ENCODE assay signal across 11 cellular contexts in genomic region chr6:138286698-138287097, GRCh38.
DNase-seq lines count a peak whose midpoint lies in the region; ATAC-seq, FAIRE-seq and TF ChIP-seq lines count a peak whose summit lies in the region.
"Had no signal": no experiment of that assay in that cellular context is flagged by ENCODE, and none has a peak within 500 bp of the region (broad histone marks: within the 10 kb centered on the region; RNA-seq: fewer than 3 reads in every experiment).

No MANE protein-coding gene starts in this region.

- BruUV-seq in HepG2 (replicated peaks; lab: Mats Ljungman, UMichigan), result no TSS peak

- H3K36me3 ChIP-seq in HepG2 (replicated peaks in 1 of 2; ENCODE audit: control insufficient read depth in 1 of 2, insufficient read depth in 2 of 2, low read length in 2 of 2) (no peaks in the 10 kb centered on the region), right lobe of liver (no peaks in the 10 kb centered on the region), neuronal stem cell (replicated peaks in 1 of 2; ENCODE audit: control insufficient read depth in 2 of 2, insufficient read depth in 2 of 2, low read length in 2 of 2) (peaks cover 0 to 2% of the 10 kb centered on the region in 2 donors)
- H3K36me3 ChIP-seq: BLaER1 had no signal

- 87% methylated on average over 17 of the region's 17 CpGs for WGBS in HepG2 (ENCODE audit: low lambda C conversion rate)
- 91% methylated on average over 10 of the region's 17 CpGs for WGBS in right lobe of liver (ENCODE audit: insufficient coverage, low coverage, low lambda C conversion rate, missing lambda C conversion rate)
- no CpG with 5 or more reads among the region's 17 CpGs for WGBS in neuronal stem cell (ENCODE audit: extremely low coverage in 2 of 2, insufficient read length in 2 of 2, insufficient replicate concordance in 1 of 2), 2 donors

- H3K23ac ChIP-seq in neuronal stem cell (ENCODE audit: low read depth, low read length, poor library complexity), result no peak overlapping the region

- H2BK120ac ChIP-seq in neuronal stem cell (ENCODE audit: low read depth, low read length), result no peak overlapping the region

- no peaks in the 10 kb centered on the region for H3K27me3 ChIP-seq in HepG2 (ENCODE audit: control insufficient read depth in 1 of 2, insufficient read depth in 2 of 2, low read length in 2 of 2)
- no peaks in the 10 kb centered on the region for H3K27me3 ChIP-seq in right lobe of liver
- H3K27me3 ChIP-seq in neuronal stem cell (ENCODE audit: control insufficient read depth in 3 of 3, insufficient read depth in 3 of 3, low read depth in 1 of 3, low read length in 3 of 3), result peaks cover 0 to 4% (median 0%) of the 10 kb centered on the region in 3 experiments
- no peaks in the 10 kb centered on the region for H3K27me3 ChIP-seq in dorsolateral prefrontal cortex
- H3K27me3 ChIP-seq: BLaER1 had no signal

- no peak overlapping the region for H3K4ac ChIP-seq in neuronal stem cell (ENCODE audit: low read length)

- ATAC-seq in HepG2, result peak; percentile 15
- ATAC-seq in right lobe of liver, result no peak
- no peak for ATAC-seq in HG03095 (IDR thresholded peaks at IDR 0.05; ENCODE audit: unreplicated experiment)

- H3K9me3 ChIP-seq in HepG2 (ENCODE audit: low read length) (no peaks in the 10 kb centered on the region), right lobe of liver (no peaks in the 10 kb centered on the region), neuronal stem cell (replicated peaks in 1 of 2; ENCODE audit: control insufficient read depth in 2 of 2, insufficient read depth in 1 of 2, low read depth in 1 of 2, low read length in 2 of 2) (no peaks in the 10 kb centered on the region)
- H3K9me3 ChIP-seq: BLaER1 had no signal

- H3K79me2 ChIP-seq in HepG2 (ENCODE audit: insufficient read depth, low read length), result no peaks in the 10 kb centered on the region

- TF ChIP-seq RAD21 in HepG2 (CRISPR knock-in tag; IDR thresholded peaks at IDR 0.05), result no peak

- H3K79me1 ChIP-seq in neuronal stem cell (ENCODE audit: low read depth, low read length), result no peaks in the 10 kb centered on the region

- H2BK5ac ChIP-seq in neuronal stem cell (ENCODE audit: low read length), result no peak overlapping the region

- POLR2A ChIA-PET in HepG2 (lab: Yijun Ruan, JAX), result no interaction called here

- H2AFZ ChIP-seq in HepG2 (ENCODE audit: low read length), result no peak overlapping the region
- no peak overlapping the region for H2AFZ ChIP-seq in neuronal stem cell (ENCODE audit: low read length)

- no peak for FAIRE-seq in HepG2 (lab: Jason Lieb, UNC)

- H4K20me1 ChIP-seq in HepG2 (ENCODE audit: insufficient read depth, low read length), result no peaks in the 10 kb centered on the region
- H4K20me1 ChIP-seq: BLaER1 had no signal

- H3K4me3 ChIP-seq in HepG2 (replicated peaks in 1 of 3; ENCODE audit: insufficient read depth in 1 of 3, low read depth in 2 of 3, low read length in 3 of 3) (no peak overlapping the region), right lobe of liver (no peak overlapping the region), neuronal stem cell (ENCODE audit: low read length in 2 of 2) (no peak overlapping the region), dorsolateral prefrontal cortex (no peak overlapping the region)
- H3K4me3 ChIP-seq: BLaER1 had no signal

- H3K14ac ChIP-seq in neuronal stem cell (ENCODE audit: low read length), result no peak overlapping the region

- H3K4me2 ChIP-seq in HepG2 (ENCODE audit: low read depth, low read length), result no peak overlapping the region
- H3K4me2 ChIP-seq in neuronal stem cell (ENCODE audit: insufficient read depth, low read length, poor library complexity, severe bottlenecking), result no peak overlapping the region
- H3K4me2 ChIP-seq: BLaER1 had no signal

- TF ChIP-seq EP300 in HepG2 (IDR thresholded peaks at IDR 0.05; ENCODE audit: low read depth in 2 of 2, low read length in 2 of 2) (no peak), HepG2 (CRISPR knock-in tag; IDR thresholded peaks at IDR 0.05; ENCODE audit: borderline replicate concordance) (no peak)

- H4K8ac ChIP-seq in neuronal stem cell (ENCODE audit: low read depth, low read length), result no peak overlapping the region

- H3K4me1 ChIP-seq in HepG2 (ENCODE audit: insufficient read depth, low read length) (0 out of 2 replicates have a peak, but pooled peaks cover 5% of the 10 kb centered on the region), right lobe of liver (peaks cover 0 to 13% (median 0%) of the 10 kb centered on the region in 4 donors), neuronal stem cell (ENCODE audit: control insufficient read depth in 2 of 2, insufficient read depth in 1 of 2, low read depth in 1 of 2, low read length in 2 of 2) (peaks cover 0 to 2% of the 10 kb centered on the region in 2 donors)
- H3K4me1 ChIP-seq: BLaER1 had no signal

- peak overlapping the region; percentile 81 for H2AK5ac ChIP-seq in neuronal stem cell (ENCODE audit: low read depth, low read length)

- no peak overlapping the region for H3K9ac ChIP-seq in HepG2 (ENCODE audit: insufficient read depth, low read depth, low read length)
- H3K9ac ChIP-seq in neuronal stem cell (ENCODE audit: low read depth, low read length, poor library complexity), result no peak overlapping the region
- H3K9ac ChIP-seq: BLaER1 had no signal

- no peak overlapping the region for H4K91ac ChIP-seq in neuronal stem cell (ENCODE audit: low read depth, low read length, poor library complexity)

- H2BK15ac ChIP-seq in neuronal stem cell (ENCODE audit: low read length), result peak overlapping the region; percentile 16

- in situ Hi-C loops in HepG2 (cut with HindIII; ENCODE audit: extremely low pct_ligation_motif_present, low pct_unique_long_range_greater_than_20kb), result loop anchor here (5.0 to 25.0 kb wide), 2 partner anchors 169 to 301 kb away; no protein-coding TSS in a partner anchor

- no peak for TF ChIP-seq CTCF in HepG2 (CRISPR knock-in tag; IDR thresholded peaks at IDR 0.05)
- no peak for TF ChIP-seq CTCF in right lobe of liver (IDR thresholded peaks at IDR 0.05)
- TF ChIP-seq CTCF in dorsolateral prefrontal cortex (IDR thresholded peaks at IDR 0.05 in 54 of 56, conservative IDR thresholded peaks at IDR 0.05 in 2 of 56; ENCODE audit: low read depth in 1 of 56, partially characterized antibody in 56 of 56), result no peak

- intact Hi-C loops in HepG2 (cut with micrococcal nuclease; ENCODE audit: unreplicated experiment) (loop anchor here (1.0 to 5.0 kb wide), 4 partner anchors 118 to 284 kb away; partner anchors contain the start of gene HEBP2), right lobe of liver (cut with DNase I) (loop anchor here (5.0 to 10.0 kb wide), 2 partner anchors 169 to 172 kb away; no protein-coding TSS in a partner anchor), dorsolateral prefrontal cortex (cut with DNase I) (loop anchor here in 1 of 2 donors (10.0 kb wide), 1 partner anchor 282 kb away; no protein-coding TSS in a partner anchor)

- H3K18ac ChIP-seq in neuronal stem cell (ENCODE audit: low read length), result no peak overlapping the region

- no peak for TF ChIP-seq POLR2A in HepG2 (IDR thresholded peaks at IDR 0.05; ENCODE audit: insufficient read depth in 1 of 2, low read depth in 2 of 2, low read length in 2 of 2)
- no peak for TF ChIP-seq POLR2A in right lobe of liver (IDR thresholded peaks at IDR 0.05)

- CTCF ChIA-PET in HepG2 (lab: Yijun Ruan, JAX; ENCODE audit: low intra/inter-chr PET ratio, low total read pairs), result interaction anchor here (1.1 to 4.4 kb wide), 2 partner anchors 169 to 171 kb away, joined by 3 to 53 read pairs; no protein-coding TSS in a partner anchor

- no peak for DNase-seq in HepG2 (ENCODE audit: low spot score)
- DNase-seq in right lobe of liver, result no peak
- DNase-seq in epithelial cell of prostate (ENCODE audit: low read depth, low spot score), result no peak
- no peak for DNase-seq in neuronal stem cell (ENCODE audit: low spot score)
- no peak for DNase-seq in dorsolateral prefrontal cortex
- DNase-seq in stimulated activated CD4-positive, alpha-beta T cell treated with anti-CD3 and anti-CD28 coated beads, Interleukin-2, amount 100 ng/mL, for 24 hours, result no peak
- DNase-seq: 8988T, DMS 273 treated with DMSO at 0.1 percent for 48 hours, GOT3 had no signal

- no peak overlapping the region for H2BK12ac ChIP-seq in neuronal stem cell (ENCODE audit: low read length)

- no peak overlapping the region for H3K27ac ChIP-seq in HepG2 (ENCODE audit: extremely low read length, insufficient read depth, low read length)
- H3K27ac ChIP-seq in right lobe of liver, result no peak overlapping the region
- peak overlapping the region; percentile 99 for H3K27ac ChIP-seq in epithelial cell of prostate
- no peak overlapping the region for H3K27ac ChIP-seq in neuronal stem cell (replicated peaks; ENCODE audit: low read length)
- peak overlapping the region in 8 of 59 donors; percentile 7 to 45 (median 33) for H3K27ac ChIP-seq in dorsolateral prefrontal cortex
- H3K27ac ChIP-seq: BLaER1 had no signal

TF ChIP-seq in HepG2, 621 proteins besides CTCF, POLR2A, EP300 and RAD21:
- no peak for TF ChIP-seq ZNF879 (CRISPR knock-in tag; IDR thresholded peaks at IDR 0.05)
- no peak for TF ChIP-seq CHCHD3 (CRISPR knock-in tag; IDR thresholded peaks at IDR 0.05)
- no peak for TF ChIP-seq MED1 (CRISPR knock-in tag; IDR thresholded peaks at IDR 0.05)
- no peak for TF ChIP-seq SNAI1 (CRISPR knock-in tag; IDR thresholded peaks at IDR 0.05; ENCODE audit: borderline replicate concordance)
- no peak for TF ChIP-seq ZNF724P (CRISPR knock-in tag; IDR thresholded peaks at IDR 0.05; ENCODE audit: borderline replicate concordance)
